8 cellular contexts compared by ENCODE assay signal in genomic region chr1:236604218-236605029, GRCh38. TPM values are rescaled to one million over a fixed set of nuclear protein-coding genes. Genes with fewer than 3 reads are reported as not detected.
DNase-seq lines count a peak whose midpoint lies in the region; ATAC-seq and TF ChIP-seq lines count a peak whose summit lies in the region.

HEATR1 (minus strand) TSS chr1:236604516; CDS start chr1:236604095, 421 bp downstream.

- H3K9ac ChIP-seq in SK-N-SH, result peak within 1 kb of the TSS; percentile 77

- H3K4me3 ChIP-seq in SK-N-SH (ENCODE audit: low read depth in 2 of 2, low read length in 1 of 2) (peak within 1 kb of the TSS; percentile 74 to 76), suprapubic skin (peak within 1 kb of the TSS; percentile 80)

- WGBS in SK-N-SH (ENCODE audit: low lambda C conversion rate), result 4% methylated on average over 36 of the region's 48 CpGs
- WGBS in suprapubic skin, result 1% methylated on average over 38 of the region's 48 CpGs

- H3K9me3 ChIP-seq in SK-N-SH (no peaks in the 10 kb centered on the region), suprapubic skin (no peaks in the 10 kb centered on the region)

- TF ChIP-seq CTCF in SK-N-SH (IDR thresholded peaks at IDR 0.05) (no peak), suprapubic skin (IDR thresholded peaks at IDR 0.05) (no peak)

- no peaks in the 10 kb centered on the region for H3K9me2 ChIP-seq in SK-N-SH

- POLR2A ChIA-PET in SK-N-SH (lab: Yijun Ruan, JAX), result interaction anchor here (0.8 to 1.4 kb wide), 4 partner anchors 69 to 191 kb away, joined by 3 to 4 read pairs (median 3); partner anchors contain the start of gene MTR

- TF ChIP-seq POLR2A in suprapubic skin (IDR thresholded peaks at IDR 0.05), result no peak

- H2AFZ ChIP-seq in SK-N-SH (ENCODE audit: low read depth), result peak within 1 kb of the TSS; percentile 92

- H3K4me1 ChIP-seq in SK-N-SH (ENCODE audit: control insufficient read depth in 1 of 2, insufficient read depth in 2 of 2, low read depth in 1 of 2, low read length in 1 of 2) (peaks cover 0 to 5% of the 10 kb centered on the region in 2 experiments; a peak in 2 of 4 replicates), suprapubic skin (peaks cover 15% of the 10 kb centered on the region)

- H3K79me2 ChIP-seq in SK-N-SH (ENCODE audit: insufficient read depth), result peaks cover 48% of the 10 kb centered on the region

- CTCF ChIA-PET in SK-N-SH (lab: Yijun Ruan, JAX), result interaction anchor here (0.6 to 2.1 kb wide), 7 partner anchors 28 to 958 kb away, joined by 3 to 10 read pairs (median 3); no protein-coding TSS in a partner anchor

- ATAC-seq in HG02571 (IDR thresholded peaks at IDR 0.05; ENCODE audit: unreplicated experiment), result peak; percentile 97

- peak within 1 kb of the TSS; percentile 52 to 85; a peak in 3 of 4 replicates for H3K27ac ChIP-seq in SK-N-SH (ENCODE audit: low read depth in 2 of 2, low read length in 1 of 2)
- H3K27ac ChIP-seq in suprapubic skin, result peak within 1 kb of the TSS; percentile 56

- peak within 1 kb of the TSS; percentile 85 for H3K4me2 ChIP-seq in SK-N-SH

- H4K20me1 ChIP-seq in SK-N-SH (ENCODE audit: insufficient read depth), result no peaks in the 10 kb centered on the region

- H3K27me3 ChIP-seq in SK-N-SH (ENCODE audit: insufficient read depth) (no peaks in the 10 kb centered on the region), suprapubic skin (no peaks in the 10 kb centered on the region)

- no peak; a peak in 1 of 4 replicates for TF ChIP-seq EP300 in SK-N-SH (IDR thresholded peaks at IDR 0.05; ENCODE audit: borderline replicate concordance in 1 of 2, low read depth in 1 of 2, low read length in 1 of 2)
- TF ChIP-seq EP300 in suprapubic skin (IDR thresholded peaks at IDR 0.05), result no peak

- no peaks in the 10 kb centered on the region for H3F3A ChIP-seq in SK-N-SH (replicated peaks; ENCODE audit: insufficient read depth)

- DNase-seq in GM04504 (ENCODE audit: low read depth) (peak; percentile 87), NCI-H1048 (lab: John Stamatoyannopoulos, UW) (peak; percentile 98), SK-N-SH (peak; percentile 86), globus pallidus (ENCODE audit: low spot score) (peak; percentile 94), nucleus accumbens (lab: John Stamatoyannopoulos, UW) (peak; percentile 53 to 96 (median 90)), suprapubic skin (ENCODE audit: low spot score in 2 of 2) (peak; percentile 94 to 96)
- peak; percentile 88 for DNase-seq in activated naive CD4-positive, alpha-beta T cell treated with anti-CD3 and anti-CD28 coated beads, Interleukin-2, amount 50 U/mL, for 16 hours

- no peak for TF ChIP-seq RAD21 in SK-N-SH (IDR thresholded peaks at IDR 0.05; ENCODE audit: low read length)

- H3K36me3 ChIP-seq in SK-N-SH (replicated peaks in 1 of 2; ENCODE audit: control insufficient read depth in 1 of 2, insufficient read depth in 2 of 2, low read length in 1 of 2), result peaks cover 7 to 19% of the 10 kb centered on the region in 2 experiments
- peaks cover 25% of the 10 kb centered on the region for H3K36me3 ChIP-seq in suprapubic skin

TF ChIP-seq in SK-N-SH, 30 proteins besides CTCF, POLR2A, EP300 and RAD21 (continues in another document):
- TF ChIP-seq USF1 (IDR thresholded peaks at IDR 0.05; ENCODE audit: borderline replicate concordance, low read depth), result peak; percentile 86
- no peak for TF ChIP-seq JUND (IDR thresholded peaks at IDR 0.05)
- TF ChIP-seq NRF1 (IDR thresholded peaks at IDR 0.05; ENCODE audit: low read depth, low read length), result no peak
- no peak for TF ChIP-seq MEF2A (IDR thresholded peaks at IDR 0.05; ENCODE audit: borderline replicate concordance, low read depth)
- TF ChIP-seq SIN3A (IDR thresholded peaks at IDR 0.05; ENCODE audit: borderline replicate concordance, low read depth, low read length), result peak; percentile 97
- TF ChIP-seq RCOR1 (IDR thresholded peaks at IDR 0.05; ENCODE audit: low read length), result no peak
- peak; percentile 80 for TF ChIP-seq POLR2AphosphoS5 (IDR thresholded peaks at IDR 0.05; ENCODE audit: low read depth, low read length)
- no peak for TF ChIP-seq FOSL2 (IDR thresholded peaks at IDR 0.05; ENCODE audit: borderline replicate concordance, low read depth)
- peak; percentile 85 for TF ChIP-seq CHD2 (IDR thresholded peaks at IDR 0.05; ENCODE audit: low read length, partially characterized antibody)
- TF ChIP-seq MAX (IDR thresholded peaks at IDR 0.05; ENCODE audit: low read depth), result peak; percentile 99
- TF ChIP-seq USF2 (IDR thresholded peaks at IDR 0.05; ENCODE audit: borderline replicate concordance, low read depth, low read length), result peak; percentile 52; the same call in 1 of the 2 replicates
- no peak for TF ChIP-seq NFIC (IDR thresholded peaks at IDR 0.05; ENCODE audit: borderline replicate concordance)
- TF ChIP-seq REST (IDR thresholded peaks at IDR 0.05; ENCODE audit: low read depth, low read length), result 0 out of 2 replicates have a peak, but pooled peaks have one; percentile 40
- TF ChIP-seq RFX5 (IDR thresholded peaks at IDR 0.05; ENCODE audit: low read length), result peak; percentile 50; the same call in 1 of the 2 replicates
- TF ChIP-seq YY1 (IDR thresholded peaks at IDR 0.05; ENCODE audit: low read depth), result no peak; the same call in 1 of the 2 replicates
- no peak for TF ChIP-seq GATA2 (CRISPR knock-in tag; IDR thresholded peaks at IDR 0.05)
- TF ChIP-seq FOXM1 (IDR thresholded peaks at IDR 0.05; ENCODE audit: low read depth), result no peak
- peak; percentile 25; the same call in 1 of the 2 replicates for TF ChIP-seq SMC3 (IDR thresholded peaks at IDR 0.05; ENCODE audit: low read depth, low read length)
- TF ChIP-seq RXRA (IDR thresholded peaks at IDR 0.05; ENCODE audit: borderline replicate concordance, low read depth), result no peak
- TF ChIP-seq MXI1 (IDR thresholded peaks at IDR 0.05; ENCODE audit: low read depth, low read length), result peak; percentile 100
- TF ChIP-seq TCF12 (IDR thresholded peaks at IDR 0.05), result peak; percentile 48; the same call in 1 of the 2 replicates
- no peak for TF ChIP-seq PBX3 (IDR thresholded peaks at IDR 0.05)
- no peak for TF ChIP-seq FOXJ3 (CRISPR knock-in tag; IDR thresholded peaks at IDR 0.05)

RNA-seq across cellular contexts. Expression of gene HEATR1, which starts in this region (rescaled TPM):
- 10.6 and 15.2 TPM in 2 replicates for polyA plus RNA-seq in SK-N-SH (2012; rRNA removed)
- 10.1 and 10.2 TPM in 2 replicates for polyA plus RNA-seq in SK-N-SH (2012; cell fraction: cytosol; rRNA removed)
- 20.2 and 39.4 TPM in 2 replicates for polyA plus RNA-seq in SK-N-SH (2012; cell fraction: nucleus; rRNA removed)
- total RNA-seq in suprapubic skin, result 10 to 100 TPM; 21.1 to 43.4 (median 32.6) TPM

Comparison
In these comparisons a context has a peak if more than half of its experiments do, and no peak if none do; other contexts are left out.
1. Peak in every context shown above with its lines: DNase-seq, ATAC-seq, H3K4me3 ChIP-seq and H3K27ac ChIP-seq.